In genomic region chr1:178263341-178263740, GRCh38 we compare ENCODE assay signal across 16 cellular contexts.
A peak's percentile ranks its signal among the peaks of the same experiment; 100 is the strongest.
DNase-seq lines count a peak whose midpoint lies in the region; ATAC-seq, FAIRE-seq and TF ChIP-seq lines count a peak whose summit lies in the region.
"Had no signal": no experiment of that assay in that cellular context is flagged by ENCODE, and none has a peak within 500 bp of the region (broad histone marks: within the 10 kb centered on the region; RNA-seq: fewer than 3 reads in every experiment).

No MANE protein-coding gene starts in this region.

- peak overlapping the region; percentile 29 for H3K9ac ChIP-seq in HUES6 (ENCODE audit: low read length)
- H3K9ac ChIP-seq in adipocyte (ENCODE audit: low read length), result no peak overlapping the region

- POLR2A ChIA-PET in A549 (lab: Yijun Ruan, JAX), result no interaction called here
- POLR2A ChIA-PET in CD8-positive, alpha-beta memory T cell (lab: Charles Lee), result no interaction called here
- POLR2A ChIA-PET in HEK293T (lab: Yijun Ruan, JAX), result no interaction called here

- CTCF ChIA-PET in A549 (lab: Yijun Ruan, JAX), result no interaction called here
- CTCF ChIA-PET in CD8-positive, alpha-beta memory T cell (lab: Charles Lee), result no interaction called here
- CTCF ChIA-PET in HEK293T (lab: Yijun Ruan, JAX), result interaction anchor here (0.7 kb wide), 1 partner anchor 1799 kb away, joined by 3 read pairs; no protein-coding TSS in a partner anchor

- no peak overlapping the region for H3K27ac Mint-ChIP-seq in CD8-positive, alpha-beta memory T cell
- no peak overlapping the region for H3K27ac Mint-ChIP-seq in nephron progenitor cell
- H3K27ac Mint-ChIP-seq: activated CD4-positive, alpha-beta memory T cell treated with anti-CD3 and anti-CD28 coated beads, Interleukin-2, amount 10 ng/mL, durations not matched to agents 7 days and 5 days had no signal

- no peak for TF ChIP-seq RAD21 in A549 (conservative IDR thresholded peaks at IDR 0.05 in 1 of 2, IDR thresholded peaks at IDR 0.05 in 1 of 2)

- peak; percentile 46 for FAIRE-seq in A549 (lab: Jason Lieb, UNC)
- FAIRE-seq: endothelial cell of umbilical vein had no signal

- peaks cover 1 to 5% (median 2%) of the 10 kb centered on the region in 5 donors for H3K9me3 Mint-ChIP-seq in CD8-positive, alpha-beta memory T cell
- H3K9me3 Mint-ChIP-seq in nephron progenitor cell, result peaks cover 9% of the 10 kb centered on the region

- ATAC-seq in A549 (no peak), left lung (peak; percentile 76), HG02678 (IDR thresholded peaks at IDR 0.05; ENCODE audit: unreplicated experiment) (no peak)

- no peak for TF ChIP-seq CTCF in A549 (IDR thresholded peaks at IDR 0.05)
- TF ChIP-seq CTCF in left lung (IDR thresholded peaks at IDR 0.05), result no peak
- no peak for TF ChIP-seq CTCF in nephron progenitor cell (IDR thresholded peaks at IDR 0.05)

- intact Hi-C loops in left lung (cut with DNase I), result no loop called here

- H3K27ac ChIP-seq in A549 (peak overlapping the region in 1 of 2 experiments; percentile 9; a peak in 1 of 6 replicates), HUES6 (ENCODE audit: low read depth, low read length) (peak overlapping the region; percentile 96; the same call in 1 of the 2 replicates), left lung (peak overlapping the region in 1 of 2 donors; percentile 28)
- no peak overlapping the region for H3K27ac ChIP-seq in CD8-positive, alpha-beta memory T cell (ENCODE audit: low read depth, low read length)
- H3K27ac ChIP-seq: neutrophil, stomach had no signal

- no peak for TF ChIP-seq EP300 in A549 (IDR thresholded peaks at IDR 0.05)

- H3K4me3 Mint-ChIP-seq in CD8-positive, alpha-beta memory T cell, result no peak overlapping the region
- H3K4me3 Mint-ChIP-seq in nephron progenitor cell, result no peak overlapping the region
- H3K4me3 Mint-ChIP-seq: activated CD4-positive, alpha-beta memory T cell treated with anti-CD3 and anti-CD28 coated beads, Interleukin-2, amount 10 ng/mL, durations not matched to agents 7 days and 5 days; central memory CD8-positive, alpha-beta T cell had no signal

- no peak overlapping the region for H3K4me3 ChIP-seq in A549
- no peak overlapping the region for H3K4me3 ChIP-seq in HUES6 (ENCODE audit: low read depth, low read length)
- no peak overlapping the region for H3K4me3 ChIP-seq in adipocyte (ENCODE audit: low read length)
- H3K4me3 ChIP-seq in left lung, result no peak overlapping the region
- no peak overlapping the region for H3K4me3 ChIP-seq in CD8-positive, alpha-beta memory T cell (ENCODE audit: low read length)
- H3K4me3 ChIP-seq: stomach had no signal

- WGBS in A549 (ENCODE audit: missing lambda C conversion rate), result 46% methylated on average over 2 of the region's 2 CpGs

- DNase-seq in A549 (ENCODE audit: low read depth in 1 of 2, low spot score in 1 of 2), result no peak
- DNase-seq in adipocyte (ENCODE audit: low read depth), result peak; percentile 59
- DNase-seq in left lung, result no peak
- no peak for DNase-seq in CD8-positive, alpha-beta memory T cell
- DNase-seq in nephron progenitor cell, result no peak
- DNase-seq in HEK293T (ENCODE audit: extremely low spot score), result no peak
- DNase-seq: activated CD4-positive, alpha-beta memory T cell treated with anti-CD3 and anti-CD28 coated beads, Interleukin-2, amount 10 ng/mL, durations not matched to agents 7 days and 5 days; activated naive CD4-positive, alpha-beta T cell; COR-L47; NCI-H187 treated with DMSO at 0.1 percent for 48 hours; stomach had no signal

- no peaks in the 10 kb centered on the region for H3K4me1 Mint-ChIP-seq in CD8-positive, alpha-beta memory T cell
- peaks cover 23% of the 10 kb centered on the region for H3K4me1 Mint-ChIP-seq in nephron progenitor cell
- H3K4me1 Mint-ChIP-seq: activated CD4-positive, alpha-beta memory T cell treated with anti-CD3 and anti-CD28 coated beads, Interleukin-2, amount 10 ng/mL, durations not matched to agents 7 days and 5 days; central memory CD8-positive, alpha-beta T cell had no signal

- no peak for TF ChIP-seq POLR2A in A549 (IDR thresholded peaks at IDR 0.05; ENCODE audit: low read length)

- H3K36me3 ChIP-seq in HUES6 (ENCODE audit: control insufficient read depth, insufficient read depth, low read length), result no peaks in the 10 kb centered on the region
- H3K36me3 ChIP-seq in adipocyte (ENCODE audit: control insufficient read depth, insufficient read depth, low read length, severe bottlenecking), result no peaks in the 10 kb centered on the region
- H3K36me3 ChIP-seq in left lung, result no peaks in the 10 kb centered on the region
- no peaks in the 10 kb centered on the region for H3K36me3 ChIP-seq in CD8-positive, alpha-beta memory T cell (ENCODE audit: insufficient read depth, low read length)
- H3K36me3 ChIP-seq: neutrophil, stomach had no signal

- H3K4me1 ChIP-seq in A549 (peaks cover 40% of the 10 kb centered on the region), HUES6 (ENCODE audit: control insufficient read depth, insufficient read depth, low read length) (peaks cover 57% of the 10 kb centered on the region), adipocyte (ENCODE audit: control insufficient read depth, insufficient read depth, low read length) (peaks cover 17% of the 10 kb centered on the region), left lung (peaks cover 3 to 10% of the 10 kb centered on the region in 2 donors)
- H3K4me1 ChIP-seq in CD8-positive, alpha-beta memory T cell (ENCODE audit: insufficient read depth, low read length), result no peaks in the 10 kb centered on the region

- no peaks in the 10 kb centered on the region for H3K27me3 Mint-ChIP-seq in CD8-positive, alpha-beta memory T cell
- H3K27me3 Mint-ChIP-seq in nephron progenitor cell (ENCODE audit: low read depth, poor library complexity), result no peaks in the 10 kb centered on the region
- H3K27me3 Mint-ChIP-seq: activated CD4-positive, alpha-beta memory T cell treated with anti-CD3 and anti-CD28 coated beads, Interleukin-2, amount 10 ng/mL, durations not matched to agents 7 days and 5 days; central memory CD8-positive, alpha-beta T cell had no signal

- H3K27me3 ChIP-seq in HUES6 (ENCODE audit: control insufficient read depth, insufficient read depth, low read length), result no peaks in the 10 kb centered on the region
- no peaks in the 10 kb centered on the region for H3K27me3 ChIP-seq in adipocyte (replicated peaks; ENCODE audit: control insufficient read depth, insufficient read depth, low read length)
- H3K27me3 ChIP-seq in left lung, result no peaks in the 10 kb centered on the region
- H3K27me3 ChIP-seq in CD8-positive, alpha-beta memory T cell (ENCODE audit: insufficient read depth, low read length, poor library complexity, severe bottlenecking), result no peaks in the 10 kb centered on the region
- H3K27me3 ChIP-seq: neutrophil, stomach had no signal

- H3K4me2 ChIP-seq in A549, result peak overlapping the region; percentile 56; the same call in 1 of the 3 replicates

- H3K36me3 Mint-ChIP-seq in CD8-positive, alpha-beta memory T cell, result no peaks in the 10 kb centered on the region
- H3K36me3 Mint-ChIP-seq in nephron progenitor cell (ENCODE audit: low read depth), result peaks cover 12% of the 10 kb centered on the region

- H3K9me3 ChIP-seq in A549, result no peaks in the 10 kb centered on the region
- 0 out of 2 replicates have a peak, but pooled peaks cover 3% of the 10 kb centered on the region for H3K9me3 ChIP-seq in HUES6 (ENCODE audit: control insufficient read depth, insufficient read depth, low read depth, low read length)
- no peaks in the 10 kb centered on the region for H3K9me3 ChIP-seq in adipocyte (ENCODE audit: control insufficient read depth, low read length)
- H3K9me3 ChIP-seq in left lung, result no peaks in the 10 kb centered on the region
- H3K9me3 ChIP-seq in CD8-positive, alpha-beta memory T cell (ENCODE audit: low read length), result no peaks in the 10 kb centered on the region
- H3K9me3 ChIP-seq: neutrophil, stomach had no signal

TF ChIP-seq in A549, 52 proteins besides CTCF, POLR2A, EP300 and RAD21:
- no peak for TF ChIP-seq TFCP2L1 (CRISPR knock-in tag; IDR thresholded peaks at IDR 0.05)
- TF ChIP-seq EHF (CRISPR knock-in tag; IDR thresholded peaks at IDR 0.05), result no peak
- no peak for TF ChIP-seq EHMT2 (IDR thresholded peaks at IDR 0.05; ENCODE audit: low read depth)
- no peak for TF ChIP-seq ZSCAN20 (CRISPR knock-in tag; IDR thresholded peaks at IDR 0.05)
- no peak for TF ChIP-seq E2F6 (IDR thresholded peaks at IDR 0.05; ENCODE audit: borderline replicate concordance, low read depth)
- TF ChIP-seq USF2 (IDR thresholded peaks at IDR 0.05), result no peak

TF ChIP-seq in HEK293T, 16 proteins besides CTCF, POLR2A, EP300 and RAD21:
- TF ChIP-seq L3MBTL2 (conservative IDR thresholded peaks at IDR 0.05) (no peak), ZNF384 (IDR thresholded peaks at IDR 0.05) (no peak), PKNOX1 (IDR thresholded peaks at IDR 0.05) (no peak), FOXK2 (IDR thresholded peaks at IDR 0.05) (no peak), HDGF (IDR thresholded peaks at IDR 0.05; ENCODE audit: borderline replicate concordance) (no peak), BHLHE40 (IDR thresholded peaks at IDR 0.05; ENCODE audit: borderline replicate concordance) (no peak), SUZ12 (IDR thresholded peaks at IDR 0.05) (no peak), CTBP1 (IDR thresholded peaks at IDR 0.05; ENCODE audit: borderline replicate concordance) (no peak), NFRKB (IDR thresholded peaks at IDR 0.05) (no peak), FOXM1 (IDR thresholded peaks at IDR 0.05; ENCODE audit: borderline replicate concordance) (no peak), SP1 (IDR thresholded peaks at IDR 0.05) (no peak), ELF4 (IDR thresholded peaks at IDR 0.05) (no peak), TARDBP (IDR thresholded peaks at IDR 0.05) (no peak), ARNT (IDR thresholded peaks at IDR 0.05) (no peak), FOXA1 (IDR thresholded peaks at IDR 0.05) (no peak), LEF1 (IDR thresholded peaks at IDR 0.05; ENCODE audit: borderline replicate concordance) (no peak)
